In genomic region chr10:88865281-88865876, GRCh38 we compare ENCODE assay signal across 11 cellular contexts. TPM values are rescaled to one million over a fixed set of nuclear protein-coding genes. Genes with fewer than 3 reads are reported as not detected.
DNase-seq lines count a peak whose midpoint lies in the region; ATAC-seq and TF ChIP-seq lines count a peak whose summit lies in the region.
"Had no signal": no experiment of that assay in that cellular context is flagged by ENCODE, and none has a peak within 500 bp of the region (broad histone marks: within the 10 kb centered on the region; RNA-seq: fewer than 3 reads in every experiment).

No MANE protein-coding gene starts in this region.

- POLR2A ChIA-PET in Panc1 (lab: Charles Lee), result interaction anchor here (0.6 kb wide), 2 partner anchors 26 to 44 kb away, joined by 4 to 7 read pairs; no protein-coding TSS in a partner anchor
- POLR2A ChIA-PET in activated CD8-positive, alpha-beta T cell treated with anti-CD3 and anti-CD28 coated beads, Interleukin-2, amount 10 ng/mL, durations not matched to agents 7 days and 5 days (lab: Charles Lee), result no interaction called here

- no peaks in the 10 kb centered on the region for H3K27me3 ChIP-seq in Panc1 (ENCODE audit: control insufficient read depth, insufficient read depth, low read length)
- H3K27me3 ChIP-seq: ascending aorta had no signal

- H3K9me3 Mint-ChIP-seq in activated CD8-positive, alpha-beta T cell treated with anti-CD3 and anti-CD28 coated beads, Interleukin-2, amount 10 ng/mL, durations not matched to agents 7 days and 5 days (ENCODE audit: insufficient read depth), result no peaks in the 10 kb centered on the region
- no peaks in the 10 kb centered on the region for H3K9me3 Mint-ChIP-seq in activated T-cell treated with anti-CD3 and anti-CD28 coated beads, Interleukin-2, amount 50 U/mL, for 24 hours
- H3K9me3 Mint-ChIP-seq: natural killer cell had no signal

- no peaks in the 10 kb centered on the region for H3K4me1 ChIP-seq in Panc1 (ENCODE audit: control insufficient read depth, insufficient read depth, low read length)
- H3K4me1 ChIP-seq: ascending aorta had no signal

- CTCF ChIA-PET in Panc1 (lab: Charles Lee), result interaction anchor here (0.6 kb wide), 1 partner anchor 283 kb away, joined by 4 read pairs; no protein-coding TSS in a partner anchor
- CTCF ChIA-PET in activated CD8-positive, alpha-beta T cell treated with anti-CD3 and anti-CD28 coated beads, Interleukin-2, amount 10 ng/mL, durations not matched to agents 7 days and 5 days (lab: Charles Lee), result interaction anchor here (0.7 to 8.8 kb wide), 6 partner anchors 8 to 299 kb away, joined by 3 to 54 read pairs (median 6); partner anchors contain the start of genes ANKRD22 and STAMBPL1

- H3K36me3 Mint-ChIP-seq in activated CD8-positive, alpha-beta T cell treated with anti-CD3 and anti-CD28 coated beads, Interleukin-2, amount 10 ng/mL, durations not matched to agents 7 days and 5 days (ENCODE audit: low read depth), result no peaks in the 10 kb centered on the region
- no peaks in the 10 kb centered on the region for H3K36me3 Mint-ChIP-seq in activated T-cell treated with anti-CD3 and anti-CD28 coated beads, Interleukin-2, amount 50 U/mL, for 24 hours (ENCODE audit: low read depth)
- H3K36me3 Mint-ChIP-seq: natural killer cell had no signal

- no TSS peak for BruUV-seq in Panc1 (replicated peaks; lab: Mats Ljungman, UMichigan)

- no peak overlapping the region for H3K4me3 ChIP-seq in AG09309 (ENCODE audit: control insufficient read depth, low read depth, low read length)
- H3K4me3 ChIP-seq in Panc1 (ENCODE audit: low read depth in 2 of 2, low read length in 2 of 2), result no peak overlapping the region
- H3K4me3 ChIP-seq in fibroblast of villous mesenchyme (ENCODE audit: low read depth, low read length), result no peak overlapping the region
- H3K4me3 ChIP-seq: ascending aorta had no signal

- H3K27ac Mint-ChIP-seq in activated CD8-positive, alpha-beta T cell treated with anti-CD3 and anti-CD28 coated beads, Interleukin-2, amount 10 ng/mL, durations not matched to agents 7 days and 5 days, result no peak overlapping the region
- no peak overlapping the region for H3K27ac Mint-ChIP-seq in activated T-cell treated with anti-CD3 and anti-CD28 coated beads, Interleukin-2, amount 50 U/mL, for 24 hours
- H3K27ac Mint-ChIP-seq: natural killer cell had no signal

- no peaks in the 10 kb centered on the region for H3K9me3 ChIP-seq in Panc1 (ENCODE audit: control insufficient read depth, insufficient read depth, low read depth, low read length)
- H3K9me3 ChIP-seq: ascending aorta had no signal

- H3K4me3 Mint-ChIP-seq in activated CD8-positive, alpha-beta T cell treated with anti-CD3 and anti-CD28 coated beads, Interleukin-2, amount 10 ng/mL, durations not matched to agents 7 days and 5 days, result no peak overlapping the region
- H3K4me3 Mint-ChIP-seq in activated T-cell treated with anti-CD3 and anti-CD28 coated beads, Interleukin-2, amount 50 U/mL, for 24 hours, result no peak overlapping the region
- H3K4me3 Mint-ChIP-seq: natural killer cell had no signal

- H3K27me3 Mint-ChIP-seq in activated CD8-positive, alpha-beta T cell treated with anti-CD3 and anti-CD28 coated beads, Interleukin-2, amount 10 ng/mL, durations not matched to agents 7 days and 5 days (ENCODE audit: low read depth), result peaks cover 3% of the 10 kb centered on the region
- H3K27me3 Mint-ChIP-seq in activated T-cell treated with anti-CD3 and anti-CD28 coated beads, Interleukin-2, amount 50 U/mL, for 24 hours, result peaks cover 10% of the 10 kb centered on the region

- TF ChIP-seq CTCF in AG09309 (IDR thresholded peaks at IDR 0.05; ENCODE audit: control insufficient read depth, insufficient read depth, low read depth, low read length, missing control alignments), result peak; percentile 34
- TF ChIP-seq CTCF in Panc1 (IDR thresholded peaks at IDR 0.05), result peak; percentile 24; the same call in 1 of the 2 replicates
- peak; percentile 18 for TF ChIP-seq CTCF in fibroblast of villous mesenchyme (IDR thresholded peaks at IDR 0.05; ENCODE audit: insufficient read depth, low read depth, low read length)
- TF ChIP-seq CTCF in omental fat pad (IDR thresholded peaks at IDR 0.05), result no peak

- in situ Hi-C loops in Panc1 (cut with HindIII; ENCODE audit: low pct_unique_long_range_greater_than_20kb, low sequenced_read_pairs), result no loop called here

- no peak overlapping the region for H3K27ac ChIP-seq in Panc1 (ENCODE audit: low read length)
- H3K27ac ChIP-seq: ascending aorta had no signal

- H3K4me1 Mint-ChIP-seq in activated CD8-positive, alpha-beta T cell treated with anti-CD3 and anti-CD28 coated beads, Interleukin-2, amount 10 ng/mL, durations not matched to agents 7 days and 5 days (ENCODE audit: low read depth), result peaks cover 2% of the 10 kb centered on the region
- H3K4me1 Mint-ChIP-seq in activated T-cell treated with anti-CD3 and anti-CD28 coated beads, Interleukin-2, amount 50 U/mL, for 24 hours (ENCODE audit: low read depth), result peaks cover 3% of the 10 kb centered on the region
- H3K4me1 Mint-ChIP-seq: natural killer cell had no signal

- no peaks in the 10 kb centered on the region for H3K36me3 ChIP-seq in Panc1 (ENCODE audit: control insufficient read depth, insufficient read depth, low read length)
- H3K36me3 ChIP-seq: ascending aorta had no signal

- intact Hi-C loops in Panc1 (cut with micrococcal nuclease; ENCODE audit: unreplicated experiment), result no loop called here

- DNase-seq in AG09309 (ENCODE audit: low read depth) (no peak), H4 (ENCODE audit: low spot score) (peak; percentile 9), Panc1 (ENCODE audit: low read depth, low spot score) (no peak), fibroblast of villous mesenchyme (ENCODE audit: low read depth) (no peak), omental fat pad (ENCODE audit: low spot score) (no peak), NCI-H748 treated with DMSO at 0.1 percent for 48 hours (lab: John Stamatoyannopoulos, UW) (no peak)
- no peak for DNase-seq in activated CD8-positive, alpha-beta T cell treated with anti-CD3 and anti-CD28 coated beads, Interleukin-2, amount 10 ng/mL, durations not matched to agents 7 days and 5 days
- no peak for DNase-seq in activated T-cell treated with anti-CD3 and anti-CD28 coated beads, Interleukin-2, amount 50 U/mL, for 24 hours
- DNase-seq: activated CD4-positive, alpha-beta T cell treated with anti-CD3 and anti-CD28 coated beads for 48 hours; natural killer cell had no signal

- ATAC-seq in Panc1 (no peak; the same call in 1 of the 2 replicates), omental fat pad (ENCODE audit: low FRiP score) (no peak)
- no peak for ATAC-seq in activated CD8-positive, alpha-beta T cell treated with anti-CD3 and anti-CD28 coated beads, Interleukin-2, amount 10 ng/mL, durations not matched to agents 7 days and 5 days
- ATAC-seq: natural killer cell had no signal

RNA-seq across cellular contexts. Expression of gene ANKRD22, which starts 13.7 kb away (rescaled TPM):
- not detected in 2 replicates for total RNA-seq in H4 (2014; rRNA removed; shearing (Covaris generic))
- total RNA-seq in Panc1 (2021; ENCODE audit: unreplicated experiment) (0.15 TPM), fibroblast of villous mesenchyme (not detected in 2 replicates), omental fat pad (under 1 TPM in 1 of 4 donors, not detected in 3; 0.63 TPM)
- not detected for polyA plus RNA-seq in Panc1 (2012; ENCODE audit: insufficient read length)
- total RNA-seq in activated CD8-positive, alpha-beta T cell treated with anti-CD3 and anti-CD28 coated beads, Interleukin-2, amount 10 ng/mL, durations not matched to agents 7 days and 5 days, result under 1 TPM in 1 of 2 experiments, not detected in 1; 0.45 TPM
- total RNA-seq: ascending aorta, natural killer cell had no signal

RNA-seq across cellular contexts. Expression of gene STAMBPL1, which starts 14.7 kb away (rescaled TPM):
- 9.0 and 15.0 TPM in 2 replicates for total RNA-seq in H4 (2014; rRNA removed; shearing (Covaris generic))
- total RNA-seq in Panc1 (2021; ENCODE audit: unreplicated experiment), result 25.2 TPM
- 18.3 TPM for polyA plus RNA-seq in Panc1 (2012; ENCODE audit: insufficient read length)
- total RNA-seq in fibroblast of villous mesenchyme, result 98.9 and 120 TPM in 2 replicates
- total RNA-seq in omental fat pad, result 10 to 100 TPM; 14.4 to 25.1 (median 16.2) TPM
- 10 to 100 TPM; 67.6 TPM for total RNA-seq in activated CD8-positive, alpha-beta T cell treated with anti-CD3 and anti-CD28 coated beads, Interleukin-2, amount 10 ng/mL, durations not matched to agents 7 days and 5 days

Comparison
In these comparisons a context has a peak if more than half of its experiments do, and no peak if none do; other contexts are left out.
1. CTCF ChIP-seq: peak in AG09309 (single experiment), Panc1 (single experiment) and fibroblast of villous mesenchyme (single experiment); none in omental fat pad (0 of 3).